In genomic region chr12:57483466-57483865, GRCh38 we compare ENCODE assay signal across 1 cellular context.
TF ChIP-seq lines count a peak whose summit lies in the region.

No MANE protein-coding gene starts in this region.

TF ChIP-seq in IMR-90, 13 proteins besides CTCF, POLR2A, EP300 and RAD21:
- TF ChIP-seq MXI1 (IDR thresholded peaks at IDR 0.05; ENCODE audit: borderline replicate concordance, low read depth, low read length) (no peak), FOS (IDR thresholded peaks at IDR 0.05; ENCODE audit: low read depth, low read length) (no peak), RCOR1 (IDR thresholded peaks at IDR 0.05; ENCODE audit: insufficient replicate concordance, low read length) (no peak), NFE2L2 (IDR thresholded peaks at IDR 0.05; ENCODE audit: low read depth, low read length) (no peak), MAFK (IDR thresholded peaks at IDR 0.05; ENCODE audit: low read depth, low read length) (no peak), RFX5 (IDR thresholded peaks at IDR 0.05; ENCODE audit: low read depth, low read length) (no peak), CEBPB (IDR thresholded peaks at IDR 0.05; ENCODE audit: low read depth, low read length) (no peak)
